Comparison of ENCODE assay signal across 1 cellular context in the genomic region with DNA sequence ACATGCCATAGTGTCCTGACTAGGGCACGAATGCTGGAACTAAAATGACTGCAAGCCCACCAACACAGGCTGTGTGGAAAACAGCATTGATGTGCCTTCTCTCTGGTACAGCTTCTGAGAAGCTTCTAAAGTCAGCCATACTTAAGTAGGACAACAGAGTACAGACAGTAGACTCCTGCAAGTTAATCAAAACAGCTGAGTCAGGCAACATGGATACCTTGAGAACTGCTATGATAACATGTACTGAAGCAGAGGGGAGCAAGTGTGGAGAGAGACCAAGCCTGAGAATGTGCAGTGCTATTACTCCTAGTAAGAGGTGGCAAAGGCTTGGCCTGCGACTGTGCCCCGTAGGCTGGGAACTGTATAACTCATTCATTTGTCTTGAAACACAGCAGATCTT.
TF ChIP-seq lines count a peak whose summit lies in the region.

No MANE protein-coding gene starts in this region.

TF ChIP-seq in GM23338, 12 proteins besides CTCF, POLR2A, EP300 and RAD21 (continued from another document):
- TF ChIP-seq, protein P1, sequence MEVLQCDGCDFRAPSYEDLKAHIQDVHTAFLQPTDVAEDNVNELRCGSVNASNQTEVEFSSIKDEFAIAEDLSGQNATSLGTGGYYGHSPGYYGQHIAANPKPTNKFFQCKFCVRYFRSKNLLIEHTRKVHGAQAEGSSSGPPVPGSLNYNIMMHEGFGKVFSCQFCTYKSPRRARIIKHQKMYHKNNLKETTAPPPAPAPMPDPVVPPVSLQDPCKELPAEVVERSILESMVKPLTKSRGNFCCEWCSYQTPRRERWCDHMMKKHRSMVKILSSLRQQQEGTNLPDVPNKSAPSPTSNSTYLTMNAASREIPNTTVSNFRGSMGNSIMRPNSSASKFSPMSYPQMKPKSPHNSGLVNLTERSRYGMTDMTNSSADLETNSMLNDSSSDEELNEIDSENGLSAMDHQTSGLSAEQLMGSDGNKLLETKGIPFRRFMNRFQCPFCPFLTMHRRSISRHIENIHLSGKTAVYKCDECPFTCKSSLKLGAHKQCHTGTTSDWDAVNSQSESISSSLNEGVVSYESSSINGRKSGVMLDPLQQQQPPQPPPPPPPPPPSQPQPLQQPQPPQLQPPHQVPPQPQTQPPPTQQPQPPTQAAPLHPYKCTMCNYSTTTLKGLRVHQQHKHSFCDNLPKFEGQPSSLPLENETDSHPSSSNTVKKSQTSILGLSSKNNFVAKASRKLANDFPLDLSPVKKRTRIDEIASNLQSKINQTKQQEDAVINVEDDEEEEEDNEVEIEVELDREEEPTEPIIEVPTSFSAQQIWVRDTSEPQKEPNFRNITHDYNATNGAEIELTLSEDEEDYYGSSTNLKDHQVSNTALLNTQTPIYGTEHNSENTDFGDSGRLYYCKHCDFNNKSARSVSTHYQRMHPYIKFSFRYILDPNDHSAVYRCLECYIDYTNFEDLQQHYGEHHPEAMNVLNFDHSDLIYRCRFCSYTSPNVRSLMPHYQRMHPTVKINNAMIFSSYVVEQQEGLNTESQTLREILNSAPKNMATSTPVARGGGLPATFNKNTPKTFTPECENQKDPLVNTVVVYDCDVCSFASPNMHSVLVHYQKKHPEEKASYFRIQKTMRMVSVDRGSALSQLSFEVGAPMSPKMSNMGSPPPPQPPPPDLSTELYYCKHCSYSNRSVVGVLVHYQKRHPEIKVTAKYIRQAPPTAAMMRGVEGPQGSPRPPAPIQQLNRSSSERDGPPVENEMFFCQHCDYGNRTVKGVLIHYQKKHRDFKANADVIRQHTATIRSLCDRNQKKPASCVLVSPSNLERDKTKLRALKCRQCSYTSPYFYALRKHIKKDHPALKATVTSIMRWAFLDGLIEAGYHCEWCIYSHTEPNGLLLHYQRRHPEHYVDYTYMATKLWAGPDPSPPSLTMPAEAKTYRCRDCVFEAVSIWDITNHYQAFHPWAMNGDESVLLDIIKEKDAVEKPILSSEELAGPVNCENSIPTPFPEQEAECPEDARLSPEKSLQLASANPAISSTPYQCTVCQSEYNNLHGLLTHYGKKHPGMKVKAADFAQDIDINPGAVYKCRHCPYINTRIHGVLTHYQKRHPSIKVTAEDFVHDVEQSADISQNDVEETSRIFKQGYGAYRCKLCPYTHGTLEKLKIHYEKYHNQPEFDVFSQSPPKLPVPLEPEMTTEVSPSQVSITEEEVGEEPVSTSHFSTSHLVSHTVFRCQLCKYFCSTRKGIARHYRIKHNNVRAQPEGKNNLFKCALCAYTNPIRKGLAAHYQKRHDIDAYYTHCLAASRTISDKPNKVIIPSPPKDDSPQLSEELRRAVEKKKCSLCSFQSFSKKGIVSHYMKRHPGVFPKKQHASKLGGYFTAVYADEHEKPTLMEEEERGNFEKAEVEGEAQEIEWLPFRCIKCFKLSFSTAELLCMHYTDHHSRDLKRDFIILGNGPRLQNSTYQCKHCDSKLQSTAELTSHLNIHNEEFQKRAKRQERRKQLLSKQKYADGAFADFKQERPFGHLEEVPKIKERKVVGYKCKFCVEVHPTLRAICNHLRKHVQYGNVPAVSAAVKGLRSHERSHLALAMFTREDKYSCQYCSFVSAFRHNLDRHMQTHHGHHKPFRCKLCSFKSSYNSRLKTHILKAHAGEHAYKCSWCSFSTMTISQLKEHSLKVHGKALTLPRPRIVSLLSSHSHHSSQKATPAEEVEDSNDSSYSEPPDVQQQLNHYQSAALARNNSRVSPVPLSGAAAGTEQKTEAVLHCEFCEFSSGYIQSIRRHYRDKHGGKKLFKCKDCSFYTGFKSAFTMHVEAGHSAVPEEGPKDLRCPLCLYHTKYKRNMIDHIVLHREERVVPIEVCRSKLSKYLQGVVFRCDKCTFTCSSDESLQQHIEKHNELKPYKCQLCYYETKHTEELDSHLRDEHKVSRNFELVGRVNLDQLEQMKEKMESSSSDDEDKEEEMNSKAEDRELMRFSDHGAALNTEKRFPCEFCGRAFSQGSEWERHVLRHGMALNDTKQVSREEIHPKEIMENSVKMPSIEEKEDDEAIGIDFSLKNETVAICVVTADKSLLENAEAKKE (CRISPR knock-in tag; IDR thresholded peaks at IDR 0.05), result no peak
- TF ChIP-seq CREB1 (CRISPR knock-in tag; IDR thresholded peaks at IDR 0.05; ENCODE audit: low read depth) (no peak), EZH2phosphoT487 (IDR thresholded peaks at IDR 0.05; ENCODE audit: unreplicated experiment) (no peak), ZNF114 (CRISPR knock-in tag; IDR thresholded peaks at IDR 0.05) (no peak), EZH2 (IDR thresholded peaks at IDR 0.05; ENCODE audit: low read depth, unreplicated experiment) (no peak), NANOG (IDR thresholded peaks at IDR 0.05; ENCODE audit: borderline replicate concordance) (no peak), POLR2AphosphoS5 (IDR thresholded peaks at IDR 0.05; ENCODE audit: low read depth) (no peak)
- TF ChIP-seq, protein P2, sequence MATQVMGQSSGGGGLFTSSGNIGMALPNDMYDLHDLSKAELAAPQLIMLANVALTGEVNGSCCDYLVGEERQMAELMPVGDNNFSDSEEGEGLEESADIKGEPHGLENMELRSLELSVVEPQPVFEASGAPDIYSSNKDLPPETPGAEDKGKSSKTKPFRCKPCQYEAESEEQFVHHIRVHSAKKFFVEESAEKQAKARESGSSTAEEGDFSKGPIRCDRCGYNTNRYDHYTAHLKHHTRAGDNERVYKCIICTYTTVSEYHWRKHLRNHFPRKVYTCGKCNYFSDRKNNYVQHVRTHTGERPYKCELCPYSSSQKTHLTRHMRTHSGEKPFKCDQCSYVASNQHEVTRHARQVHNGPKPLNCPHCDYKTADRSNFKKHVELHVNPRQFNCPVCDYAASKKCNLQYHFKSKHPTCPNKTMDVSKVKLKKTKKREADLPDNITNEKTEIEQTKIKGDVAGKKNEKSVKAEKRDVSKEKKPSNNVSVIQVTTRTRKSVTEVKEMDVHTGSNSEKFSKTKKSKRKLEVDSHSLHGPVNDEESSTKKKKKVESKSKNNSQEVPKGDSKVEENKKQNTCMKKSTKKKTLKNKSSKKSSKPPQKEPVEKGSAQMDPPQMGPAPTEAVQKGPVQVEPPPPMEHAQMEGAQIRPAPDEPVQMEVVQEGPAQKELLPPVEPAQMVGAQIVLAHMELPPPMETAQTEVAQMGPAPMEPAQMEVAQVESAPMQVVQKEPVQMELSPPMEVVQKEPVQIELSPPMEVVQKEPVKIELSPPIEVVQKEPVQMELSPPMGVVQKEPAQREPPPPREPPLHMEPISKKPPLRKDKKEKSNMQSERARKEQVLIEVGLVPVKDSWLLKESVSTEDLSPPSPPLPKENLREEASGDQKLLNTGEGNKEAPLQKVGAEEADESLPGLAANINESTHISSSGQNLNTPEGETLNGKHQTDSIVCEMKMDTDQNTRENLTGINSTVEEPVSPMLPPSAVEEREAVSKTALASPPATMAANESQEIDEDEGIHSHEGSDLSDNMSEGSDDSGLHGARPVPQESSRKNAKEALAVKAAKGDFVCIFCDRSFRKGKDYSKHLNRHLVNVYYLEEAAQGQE (IDR thresholded peaks at IDR 0.05; ENCODE audit: unreplicated experiment), result no peak
